8 cellular contexts compared by ENCODE assay signal in genomic region chr17:32445497-32445896, GRCh38. TPM values are rescaled to one million over a fixed set of nuclear protein-coding genes. Genes with fewer than 3 reads are reported as not detected.
DNase-seq lines count a peak whose midpoint lies in the region; ATAC-seq, FAIRE-seq and TF ChIP-seq lines count a peak whose summit lies in the region.

No MANE protein-coding gene starts in this region.

- 11% methylated on average over 6 of the region's 6 CpGs for WGBS in GM12878 (ENCODE audit: insufficient coverage, insufficient replicate concordance, low lambda C conversion rate, missing lambda C conversion rate)
- 15 to 21% methylated on average over 6 of the region's 6 CpGs for WGBS in upper lobe of left lung, 2 donors

- H3K36me3 ChIP-seq in GM12878 (ENCODE audit: control insufficient read depth in 2 of 2, insufficient read depth in 2 of 2, low read length in 1 of 2) (peaks cover 2 to 8% of the 10 kb centered on the region in 2 experiments; a peak in 3 of 4 replicates), upper lobe of left lung (peaks cover 4 to 40% (median 18%) of the 10 kb centered on the region in 4 donors)

- peak; percentile 61 for FAIRE-seq in GM12878 (lab: Jason Lieb, UNC)

- intact Hi-C loops in activated naive CD4-positive, alpha-beta T cell treated with anti-CD3 and anti-CD28 coated beads for 36 hours (cut with micrococcal nuclease): loop anchor here (2.0 kb wide), 3 partner anchors 43 to 431 kb away; partner anchors contain the start of genes C17orf75 and MYO1D
- intact Hi-C loops in GM12878 (cut with micrococcal nuclease; ENCODE audit: unreplicated experiment): loop anchor here (2.0 kb wide), 1 partner anchor 193 kb away; no protein-coding TSS in a partner anchor

- H3K4me3 Mint-ChIP-seq in activated naive CD4-positive, alpha-beta T cell treated with anti-CD3 and anti-CD28 coated beads for 36 hours: peak overlapping the region; percentile 93

- H2AFZ ChIP-seq in GM12878 (ENCODE audit: control insufficient read depth, low read depth, low read length): no peak overlapping the region

- H3K9me3 Mint-ChIP-seq in activated naive CD4-positive, alpha-beta T cell treated with anti-CD3 and anti-CD28 coated beads for 36 hours: no peaks in the 10 kb centered on the region

- peak overlapping the region; percentile 93 for H3K9ac ChIP-seq in GM12878 (ENCODE audit: control insufficient read depth, insufficient read depth, low read length)

- SMC1A ChIA-PET in GM12878 (lab: Charles Lee; ENCODE audit: uncharacterized antibody, unreplicated experiment): interaction anchor here (0.9 to 2.2 kb wide), 6 partner anchors 16 to 337 kb away, joined by 3 to 8 read pairs (median 3); no protein-coding TSS in a partner anchor

- ATAC-seq in GM12878 (no peak), upper lobe of left lung (ENCODE audit: low FRiP score in 2 of 2) (no peak), HG02870 (IDR thresholded peaks at IDR 0.05; ENCODE audit: unreplicated experiment) (no peak), HG03025 (IDR thresholded peaks at IDR 0.05; ENCODE audit: low FRiP score, unreplicated experiment) (no peak), HG03280 (IDR thresholded peaks at IDR 0.05; ENCODE audit: unreplicated experiment) (no peak)

- BruUV-seq in GM12878 (replicated peaks; lab: Mats Ljungman, UMichigan): TSS peak; percentile 64

- TF ChIP-seq CTCF in GM12878 (IDR thresholded peaks at IDR 0.05 in 2 of 3, conservative IDR thresholded peaks at IDR 0.05 in 1 of 3; ENCODE audit: control insufficient read depth in 2 of 3, extremely low read depth in 1 of 3, insufficient read depth in 1 of 3, low read depth in 3 of 3, low read length in 3 of 3): no peak
- no peak for TF ChIP-seq CTCF in upper lobe of left lung (IDR thresholded peaks at IDR 0.05)

- 0 out of 2 replicates have a peak overlapping the region, but pooled peaks have one; percentile 81 for H3K27ac ChIP-seq in GM12878 (ENCODE audit: control insufficient read depth, insufficient read depth)
- peak overlapping the region in 3 of 4 donors; percentile 86 to 91 (median 86) for H3K27ac ChIP-seq in upper lobe of left lung

- H3K4me1 ChIP-seq in GM12878 (ENCODE audit: control insufficient read depth, insufficient read depth, low read length) (peaks cover 3% of the 10 kb centered on the region), upper lobe of left lung (peaks cover 18 to 32% (median 23%) of the 10 kb centered on the region in 4 donors)

- no peaks in the 10 kb centered on the region; the same call in 1 of the 2 replicates for H4K20me1 ChIP-seq in GM12878 (ENCODE audit: control insufficient read depth, insufficient read depth)

- H3K36me3 Mint-ChIP-seq in activated naive CD4-positive, alpha-beta T cell treated with anti-CD3 and anti-CD28 coated beads for 36 hours (ENCODE audit: low read depth): peaks cover 33% of the 10 kb centered on the region

- in situ Hi-C loops in GM12878 (cut with MboI): no loop called here

- peak overlapping the region; percentile 53 for H3K4me2 ChIP-seq in GM12878 (ENCODE audit: control insufficient read depth, insufficient read depth)

- peak overlapping the region; percentile 89 for H3K27ac Mint-ChIP-seq in activated naive CD4-positive, alpha-beta T cell treated with anti-CD3 and anti-CD28 coated beads for 36 hours

- H3K4me3 ChIP-seq in GM12878 (peak overlapping the region; percentile 97), upper lobe of left lung (peak overlapping the region; percentile 67 to 93 (median 84))

- peaks cover 5% of the 10 kb centered on the region for H3K27me3 Mint-ChIP-seq in activated naive CD4-positive, alpha-beta T cell treated with anti-CD3 and anti-CD28 coated beads for 36 hours (ENCODE audit: low read depth)

- TF ChIP-seq POLR2A in GM12878 (IDR thresholded peaks at IDR 0.05; ENCODE audit: low read depth, low read length) (no peak), upper lobe of left lung (IDR thresholded peaks at IDR 0.05) (peak in 1 of 4 donors; percentile 1)

- peaks cover 27% of the 10 kb centered on the region for H3K4me1 Mint-ChIP-seq in activated naive CD4-positive, alpha-beta T cell treated with anti-CD3 and anti-CD28 coated beads for 36 hours (ENCODE audit: low read depth)

- no peak for DNase-seq in activated naive CD4-positive, alpha-beta T cell treated with anti-CD3 and anti-CD28 coated beads for 36 hours
- no peak for DNase-seq in activated naive CD4-positive, alpha-beta T cell treated with Interleukin-2 at 50 U/mL for 16 hours
- no peak for DNase-seq in GM12878 (ENCODE audit: low read depth, low spot score)
- DNase-seq in medulla oblongata (ENCODE audit: extremely low spot score): peak; percentile 7
- no peak for DNase-seq in upper lobe of left lung

- TF ChIP-seq EP300 in GM12878 (IDR thresholded peaks at IDR 0.05; ENCODE audit: borderline replicate concordance in 1 of 2, control insufficient read depth in 1 of 2, low read depth in 2 of 2, low read length in 2 of 2): no peak
- no peak for TF ChIP-seq EP300 in upper lobe of left lung (IDR thresholded peaks at IDR 0.05)

- H3K79me2 ChIP-seq in GM12878 (ENCODE audit: control insufficient read depth, insufficient read depth, low read length): peaks cover 46% of the 10 kb centered on the region

- TF ChIP-seq RAD21 in GM12878 (IDR thresholded peaks at IDR 0.05; ENCODE audit: insufficient read depth, low read depth, low read length): no peak

- H3K27me3 ChIP-seq in GM12878 (replicated peaks in 1 of 2; ENCODE audit: control insufficient read depth in 2 of 2, insufficient read depth in 2 of 2, low read length in 1 of 2) (no peaks in the 10 kb centered on the region), upper lobe of left lung (no peaks in the 10 kb centered on the region)

- RAD21 ChIA-PET in GM12878 (lab: Charles Lee; ENCODE audit: unreplicated experiment): interaction anchor here (1.1 to 2.0 kb wide), 5 partner anchors 18 to 282 kb away, joined by 3 to 4 read pairs (median 4); partner anchors contain the start of gene CDK5R1

- POLR2A ChIA-PET in GM12878 (lab: Charles Lee): interaction anchor here (0.5 kb wide), 1 partner anchor 20 kb away, joined by 3 read pairs; no protein-coding TSS in a partner anchor

- CTCF ChIA-PET in activated naive CD4-positive, alpha-beta T cell treated with anti-CD3 and anti-CD28 coated beads for 36 hours (lab: Charles Lee): interaction anchor here (0.6 to 7.9 kb wide), 6 partner anchors 17 to 174 kb away, joined by 3 to 96 read pairs (median 8); partner anchors contain the start of gene CDK5R1
- CTCF ChIA-PET in GM12878 (lab: Yijun Ruan, JAX): interaction anchor here (0.6 to 6.3 kb wide), 8 partner anchors 10 to 354 kb away, joined by 3 to 102 read pairs (median 7); no protein-coding TSS in a partner anchor

- H3K9me3 ChIP-seq in GM12878 (replicated peaks; ENCODE audit: control insufficient read depth, insufficient read depth, low read length) (no peaks in the 10 kb centered on the region; the same call in 2 of the 3 replicates), upper lobe of left lung (no peaks in the 10 kb centered on the region)

TF ChIP-seq in GM12878, 131 proteins besides CTCF, POLR2A, EP300 and RAD21:
- TF ChIP-seq ZNF384 (IDR thresholded peaks at IDR 0.05; ENCODE audit: borderline replicate concordance, low read depth, low read length) (no peak), ETV6 (conservative IDR thresholded peaks at IDR 0.05 in 1 of 2, IDR thresholded peaks at IDR 0.05 in 1 of 2; ENCODE audit: borderline replicate concordance in 1 of 2, low read depth in 1 of 2) (no peak), SPI1 (IDR thresholded peaks at IDR 0.05; ENCODE audit: borderline replicate concordance, insufficient read depth, low read depth, low read length) (peak; percentile 29; the same call in 1 of the 2 replicates)

RNA-seq across cellular contexts. Expression of gene PSMD11, which starts 1.2 kb away (rescaled TPM):
- total RNA-seq in activated naive CD4-positive, alpha-beta T cell treated with anti-CD3 and anti-CD28 coated beads for 36 hours: 100 to 1,000 TPM; 132 to 145 TPM
- total RNA-seq in GM12878 (2013; cell fraction: nucleolus; rRNA removed): 112 and 118 TPM in 2 replicates
- total RNA-seq in GM12878 (2014; rRNA removed) (83.1 and 84.1 TPM in 2 replicates), GM12878 (2014; rRNA removed; fragmentation: Illumina TruSeq; extraction: Trizol) (85.3 and 91.4 TPM in 2 replicates), GM12878 (2021) (112 and 118 TPM in 2 replicates), upper lobe of left lung (10 to 100 TPM; 42.4 to 71.4 (median 62.8) TPM)
- 39.7 TPM for polyA plus RNA-seq in GM12878 (2011; ENCODE audit: low read depth)
- polyA plus RNA-seq in GM12878 (2011; rRNA removed) (122 and 126 TPM in 2 replicates), GM12878 (2014; fragmentation: Illumina TruSeq; extraction: Trizol) (90.3 and 96.8 TPM in 2 replicates), GM12878 (2014; fragmentation: Nextera tagmentation; extraction: Ambion mirVana) (100 to 1,000 TPM; 283 to 291 TPM), GM12878 (2014; rRNA removed) (115 and 118 TPM in 2 replicates), GM12878 (2016; fragmentation: Nextera tagmentation; extraction: Ambion mirVana) (100 to 1,000 TPM; 304 to 319 TPM)
- polyA plus RNA-seq in GM12878 (2011; cell fraction: cytosol; rRNA removed): 84.0 and 96.4 TPM in 2 replicates
- 61.0 and 62.2 TPM in 2 replicates for polyA plus RNA-seq in GM12878 (2011; cell fraction: nucleus; rRNA removed)
- 65.5 and 72.3 TPM in 2 replicates for polyA plus RNA-seq in GM12878 (2012)
- polyA minus RNA-seq in GM12878 (2011; rRNA and poly(A)+ RNA removed): 147 and 184 TPM in 2 replicates
- polyA minus RNA-seq in GM12878 (2011; cell fraction: cytosol; rRNA and poly(A)+ RNA removed): 51.9 and 53.3 TPM in 2 replicates
- polyA minus RNA-seq in GM12878 (2011; cell fraction: nucleus; rRNA and poly(A)+ RNA removed): 39.7 and 59.7 TPM in 2 replicates

RNA-seq across cellular contexts. Expression of gene CDK5R1, which starts 41.3 kb away (rescaled TPM):
- 10 to 100 TPM; 50.6 to 52.1 TPM for total RNA-seq in activated naive CD4-positive, alpha-beta T cell treated with anti-CD3 and anti-CD28 coated beads for 36 hours
- 67.1 and 71.0 TPM in 2 replicates for total RNA-seq in GM12878 (2013; cell fraction: nucleolus; rRNA removed)
- 17.5 and 17.8 TPM in 2 replicates for total RNA-seq in GM12878 (2014; rRNA removed)
- total RNA-seq in GM12878 (2014; rRNA removed; fragmentation: Illumina TruSeq; extraction: Trizol): 11.4 and 11.9 TPM in 2 replicates
- total RNA-seq in GM12878 (2021): 26.7 and 27.3 TPM in 2 replicates
- 9.5 TPM for polyA plus RNA-seq in GM12878 (2011; ENCODE audit: low read depth)
- polyA plus RNA-seq in GM12878 (2011; rRNA removed): 28.3 and 37.5 TPM in 2 replicates
- 29.2 and 33.4 TPM in 2 replicates for polyA plus RNA-seq in GM12878 (2011; cell fraction: cytosol; rRNA removed)
- polyA plus RNA-seq in GM12878 (2011; cell fraction: nucleus; rRNA removed): 72.0 and 77.8 TPM in 2 replicates
- 15.5 and 24.1 TPM in 2 replicates for polyA plus RNA-seq in GM12878 (2012)
- polyA plus RNA-seq in GM12878 (2014; fragmentation: Illumina TruSeq; extraction: Trizol): 10.9 and 12.9 TPM in 2 replicates
- 1 to 10 TPM; 1.1 to 2.4 TPM for polyA plus RNA-seq in GM12878 (2014; fragmentation: Nextera tagmentation; extraction: Ambion mirVana)
- 14.2 and 14.5 TPM in 2 replicates for polyA plus RNA-seq in GM12878 (2014; rRNA removed)
- 1 to 10 TPM; 5.3 to 6.4 TPM for polyA plus RNA-seq in GM12878 (2016; fragmentation: Nextera tagmentation; extraction: Ambion mirVana)
- 19.8 and 36.6 TPM in 2 replicates for polyA minus RNA-seq in GM12878 (2011; rRNA and poly(A)+ RNA removed)
- polyA minus RNA-seq in GM12878 (2011; cell fraction: cytosol; rRNA and poly(A)+ RNA removed): 25.1 and 31.9 TPM in 2 replicates
- 35.2 and 48.9 TPM in 2 replicates for polyA minus RNA-seq in GM12878 (2011; cell fraction: nucleus; rRNA and poly(A)+ RNA removed)
- total RNA-seq in upper lobe of left lung: 1 to 10 TPM in 4 of 6 donors, under 1 TPM in 2; 0.76 to 3.1 (median 1.5) TPM
